11 cellular contexts compared by ENCODE assay signal in genomic region chr4:140296335-140296753, GRCh38.
DNase-seq lines count a peak whose midpoint lies in the region; ATAC-seq, FAIRE-seq and TF ChIP-seq lines count a peak whose summit lies in the region.
"Had no signal": no experiment of that assay in that cellular context is flagged by ENCODE, and none has a peak within 500 bp of the region (broad histone marks: within the 10 kb centered on the region; RNA-seq: fewer than 3 reads in every experiment).

No MANE protein-coding gene starts in this region.

- H3K4me1 Mint-ChIP-seq in HFFc6 (ENCODE audit: low read depth) (peaks cover 42% of the 10 kb centered on the region), glutamatergic neuron (ENCODE audit: low read depth, unreplicated experiment) (peaks cover 40% of the 10 kb centered on the region)
- H3K4me1 Mint-ChIP-seq in activated naive CD8-positive, alpha-beta T cell treated with anti-CD3 and anti-CD28 coated beads, Interleukin-2, amount 50 U/mL, for 24 hours = no peaks in the 10 kb centered on the region
- H3K4me1 Mint-ChIP-seq: IgD-negative memory B cell had no signal

- H3K36me3 Mint-ChIP-seq in HFFc6 (ENCODE audit: low read depth) (no peaks in the 10 kb centered on the region), glutamatergic neuron (ENCODE audit: unreplicated experiment) (no peaks in the 10 kb centered on the region)
- no peaks in the 10 kb centered on the region for H3K36me3 Mint-ChIP-seq in activated naive CD8-positive, alpha-beta T cell treated with anti-CD3 and anti-CD28 coated beads, Interleukin-2, amount 50 U/mL, for 24 hours (ENCODE audit: low read depth)

- H3K9me3 Mint-ChIP-seq in HFFc6 (no peaks in the 10 kb centered on the region), glutamatergic neuron (ENCODE audit: unreplicated experiment) (peaks cover 5% of the 10 kb centered on the region)
- H3K9me3 Mint-ChIP-seq in activated naive CD8-positive, alpha-beta T cell treated with anti-CD3 and anti-CD28 coated beads, Interleukin-2, amount 50 U/mL, for 24 hours = no peaks in the 10 kb centered on the region
- H3K9me3 Mint-ChIP-seq: IgD-negative memory B cell had no signal

- intact Hi-C loops in spleen (cut with DNase I; ENCODE audit: low total_unique reads) = no loop called here

- H3K4me3 ChIP-seq in small intestine (ENCODE audit: low read depth in 1 of 2, low read length in 2 of 2) (no peak overlapping the region), spleen (no peak overlapping the region)
- H3K4me3 ChIP-seq: upper lobe of left lung had no signal

- no peak for ATAC-seq in activated naive CD8-positive, alpha-beta T cell treated with anti-CD3 and anti-CD28 coated beads, Interleukin-2, amount 50 U/mL, for 24 hours

- peak overlapping the region; percentile 86 for H3K27ac Mint-ChIP-seq in HFFc6
- peak overlapping the region; percentile 94 for H3K27ac Mint-ChIP-seq in glutamatergic neuron (ENCODE audit: unreplicated experiment)
- no peak overlapping the region for H3K27ac Mint-ChIP-seq in activated naive CD8-positive, alpha-beta T cell treated with anti-CD3 and anti-CD28 coated beads, Interleukin-2, amount 50 U/mL, for 24 hours

- 34 to 42% (median 35%) methylated on average over 10 of the region's 10 CpGs for WGBS in small intestine, 3 donors
- whole genome bisulfite sequencing in spleen, 5 donors = 50 to 74% (median 67%) methylated on average over 10 of the region's 10 CpGs

- no peak for TF ChIP-seq CTCF in HFFc6 (IDR thresholded peaks at IDR 0.05)
- TF ChIP-seq CTCF in glutamatergic neuron (IDR thresholded peaks at IDR 0.05; ENCODE audit: partially characterized antibody, unreplicated experiment) = no peak
- no peak for TF ChIP-seq CTCF in spleen (IDR thresholded peaks at IDR 0.05 in 8 of 11, conservative IDR thresholded peaks at IDR 0.05 in 3 of 11)

- H3K9me3 ChIP-seq in small intestine (ENCODE audit: control insufficient read depth, low read depth) (no peaks in the 10 kb centered on the region), spleen (no peaks in the 10 kb centered on the region)
- H3K9me3 ChIP-seq: upper lobe of left lung had no signal

- H3K4me3 Mint-ChIP-seq in HFFc6 (peak overlapping the region; percentile 76), glutamatergic neuron (ENCODE audit: unreplicated experiment) (peak overlapping the region; percentile 68)
- no peak overlapping the region for H3K4me3 Mint-ChIP-seq in activated naive CD8-positive, alpha-beta T cell treated with anti-CD3 and anti-CD28 coated beads, Interleukin-2, amount 50 U/mL, for 24 hours

- no peak for TF ChIP-seq POLR2A in spleen (IDR thresholded peaks at IDR 0.05)

- no peak for FAIRE-seq in small intestine (lab: Jason Lieb, UNC)
- FAIRE-seq: frontal cortex had no signal

- H3K4me1 ChIP-seq in small intestine (ENCODE audit: control insufficient read depth in 2 of 2, insufficient read depth in 1 of 2, low read depth in 1 of 2, low read length in 1 of 2) (no peaks in the 10 kb centered on the region), spleen (no peaks in the 10 kb centered on the region)
- H3K4me1 ChIP-seq: upper lobe of left lung had no signal

- H3K27me3 Mint-ChIP-seq in HFFc6 (ENCODE audit: insufficient read depth) (peaks cover 10% of the 10 kb centered on the region), glutamatergic neuron (ENCODE audit: unreplicated experiment) (peaks cover 2% of the 10 kb centered on the region)
- H3K27me3 Mint-ChIP-seq in activated naive CD8-positive, alpha-beta T cell treated with anti-CD3 and anti-CD28 coated beads, Interleukin-2, amount 50 U/mL, for 24 hours = peaks cover 2% of the 10 kb centered on the region

- peak overlapping the region in 1 of 2 donors; percentile 28 for H3K27ac ChIP-seq in small intestine (ENCODE audit: low read depth in 1 of 2, low read length in 1 of 2)
- H3K27ac ChIP-seq in spleen = no peak overlapping the region
- H3K27ac ChIP-seq: upper lobe of left lung had no signal

- peak; percentile 91 for DNase-seq in HFFc6
- peak; percentile 35 for DNase-seq in SK-N-DZ (ENCODE audit: low spot score)
- DNase-seq in glutamatergic neuron = peak; percentile 24
- peak; percentile 11 for DNase-seq in small intestine
- DNase-seq in spleen = no peak
- no peak for DNase-seq in Kasumi-1 (lab: John Stamatoyannopoulos, UW)
- no peak for DNase-seq in activated CD4-positive, alpha-beta T cell treated with anti-CD3 and anti-CD28 coated beads for 48 hours
- DNase-seq in activated naive CD8-positive, alpha-beta T cell treated with anti-CD3 and anti-CD28 coated beads, Interleukin-2, amount 50 U/mL, for 24 hours = no peak
- DNase-seq: upper lobe of left lung had no signal

- H3K27me3 ChIP-seq in small intestine (ENCODE audit: control insufficient read depth in 2 of 2, insufficient read depth in 2 of 2, low read length in 2 of 2) (no peaks in the 10 kb centered on the region), spleen (replicated peaks in 1 of 7) (no peaks in the 10 kb centered on the region)
- H3K27me3 ChIP-seq: upper lobe of left lung had no signal

- H3K36me3 ChIP-seq in small intestine (ENCODE audit: control insufficient read depth in 2 of 2, insufficient read depth in 2 of 2, low read length in 2 of 2) (no peaks in the 10 kb centered on the region), spleen (no peaks in the 10 kb centered on the region)
- H3K36me3 ChIP-seq: upper lobe of left lung had no signal

Comparison
In these comparisons a context has a peak if more than half of its experiments do, and no peak if none do; other contexts are left out.
1. DNase-seq: peak in HFFc6 (single experiment), SK-N-DZ (single experiment), glutamatergic neuron (single experiment) and small intestine (single experiment); none in spleen (single experiment), Kasumi-1 (0 of 2), activated CD4-positive, alpha-beta T cell treated with anti-CD3 and anti-CD28 coated beads for 48 hours (single experiment) and activated naive CD8-positive, alpha-beta T cell treated with anti-CD3 and anti-CD28 coated beads, Interleukin-2, amount 50 U/mL, for 24 hours (single experiment).